ENCODE assay signal across 13 cellular contexts in genomic region chr18:8990276-8991031, GRCh38.
DNase-seq lines count a peak whose midpoint lies in the region; ATAC-seq and TF ChIP-seq lines count a peak whose summit lies in the region.
"Had no signal": no experiment of that assay in that cellular context is flagged by ENCODE, and none has a peak within 500 bp of the region (broad histone marks: within the 10 kb centered on the region; RNA-seq: fewer than 3 reads in every experiment).

No MANE protein-coding gene starts in this region.

- ATAC-seq in heart left ventricle (peak; percentile 44 to 80 (median 68)), psoas muscle (peak; percentile 98 to 99 (median 98)), HG03354 (IDR thresholded peaks at IDR 0.05; ENCODE audit: poor library complexity, severe bottlenecking, unreplicated experiment) (no peak), GM18519 (IDR thresholded peaks at IDR 0.05; ENCODE audit: low FRiP score, unreplicated experiment) (no peak)

- H3K27ac Mint-ChIP-seq in CD4-positive, alpha-beta memory T cell, result peak overlapping the region in 1 of 7 donors; percentile 14
- H3K27ac Mint-ChIP-seq: nephron had no signal

- no peaks in the 10 kb centered on the region for H3K36me3 ChIP-seq in heart left ventricle
- H3K36me3 ChIP-seq in psoas muscle (ENCODE audit: insufficient read depth in 1 of 2, low read depth in 1 of 2), result no peaks in the 10 kb centered on the region
- H3K36me3 ChIP-seq in CD4-positive, alpha-beta memory T cell (ENCODE audit: insufficient read depth, low read length), result no peaks in the 10 kb centered on the region
- H3K36me3 ChIP-seq: BLaER1 treated with 17β-estradiol and CSF1 and Interleukin-3, amounts not matched to agents 10 nM and 100 nM; vagina had no signal

- TF ChIP-seq POLR2A in heart left ventricle (IDR thresholded peaks at IDR 0.05), result no peak

- no peaks in the 10 kb centered on the region for H3K9me3 Mint-ChIP-seq in CD4-positive, alpha-beta memory T cell
- H3K9me3 Mint-ChIP-seq: nephron had no signal

- intact Hi-C loops in heart left ventricle (cut with DNase I) (loop anchor here in 2 of 10 donors (10.0 kb wide), 1 partner anchor 64 kb away; no protein-coding TSS in a partner anchor), psoas muscle (cut with DNase I) (no loop called here)
- intact Hi-C loops in CD4-positive, alpha-beta memory T cell (cut with micrococcal nuclease), result no loop called here

- POLR2A ChIA-PET in CD4-positive, alpha-beta memory T cell (lab: Charles Lee; ENCODE audit: partially characterized antibody), result no interaction called here

- CTCF ChIA-PET in CD4-positive, alpha-beta memory T cell (lab: Charles Lee; ENCODE audit: partially characterized antibody), result interaction anchor here (1.1 to 1.4 kb wide), 2 partner anchors 9 to 298 kb away, joined by 3 read pairs; no protein-coding TSS in a partner anchor

- H3K4me1 ChIP-seq in heart left ventricle, result peaks cover 0 to 10% (median 0%) of the 10 kb centered on the region in 12 donors
- peaks cover 12% of the 10 kb centered on the region for H3K4me1 ChIP-seq in psoas muscle
- no peaks in the 10 kb centered on the region for H3K4me1 ChIP-seq in CD4-positive, alpha-beta memory T cell (ENCODE audit: insufficient read depth, low read length)

- H3K36me3 Mint-ChIP-seq in CD4-positive, alpha-beta memory T cell, result no peaks in the 10 kb centered on the region

- H3K27me3 ChIP-seq in heart left ventricle (no peaks in the 10 kb centered on the region), psoas muscle (ENCODE audit: insufficient read depth in 3 of 3, low read length in 2 of 3) (no peaks in the 10 kb centered on the region)
- H3K27me3 ChIP-seq in CD4-positive, alpha-beta memory T cell (ENCODE audit: insufficient read depth, low read length), result no peaks in the 10 kb centered on the region
- H3K27me3 ChIP-seq: BLaER1 treated with 17β-estradiol and CSF1 and Interleukin-3, amounts not matched to agents 10 nM and 100 nM; vagina had no signal

- TF ChIP-seq CTCF in heart left ventricle (IDR thresholded peaks at IDR 0.05) (no peak), psoas muscle (IDR thresholded peaks at IDR 0.05) (no peak)

- H3K4me3 ChIP-seq in heart left ventricle (no peak overlapping the region), psoas muscle (no peak overlapping the region)
- H3K4me3 ChIP-seq in CD4-positive, alpha-beta memory T cell (ENCODE audit: low read length in 2 of 2), result no peak overlapping the region
- H3K4me3 ChIP-seq: BLaER1 treated with 17β-estradiol and CSF1 and Interleukin-3, amounts not matched to agents 10 nM and 100 nM; vagina had no signal

- WGBS in heart left ventricle, 4 donors, result 61 to 81% (median 72%) methylated on average over 23 to 27 of the region's 27 CpGs
- 18 to 31% (median 20%) methylated on average over 27 of the region's 27 CpGs for WGBS in psoas muscle, 3 donors

- H3K4me3 Mint-ChIP-seq in CD4-positive, alpha-beta memory T cell, result peak overlapping the region in 1 of 8 donors; percentile 11
- H3K4me3 Mint-ChIP-seq: nephron had no signal

- no peaks in the 10 kb centered on the region for H3K4me1 Mint-ChIP-seq in CD4-positive, alpha-beta memory T cell

- H3K27me3 Mint-ChIP-seq in CD4-positive, alpha-beta memory T cell, result peaks cover 11 to 20% of the 10 kb centered on the region in 2 donors

- H3K27ac ChIP-seq in heart left ventricle (peak overlapping the region in 1 of 12 donors; percentile 30), psoas muscle (peak overlapping the region; percentile 72)
- no peak overlapping the region for H3K27ac ChIP-seq in CD4-positive, alpha-beta memory T cell (ENCODE audit: low read depth, low read length)
- H3K27ac ChIP-seq: BLaER1 treated with 17β-estradiol and CSF1 and Interleukin-3, amounts not matched to agents 10 nM and 100 nM; vagina had no signal

- DNase-seq in AG20443 (ENCODE audit: low spot score) (peak; percentile 66), RPMI7951 (ENCODE audit: low read depth) (peak; percentile 75), heart left ventricle (peak; percentile 24 to 74 (median 35)), psoas muscle (peak; percentile 80 to 91), ecto neural progenitor cell (ENCODE audit: low spot score) (no peak)
- no peak for DNase-seq in CD4-positive, alpha-beta memory T cell
- DNase-seq: activated naive CD4-positive, alpha-beta T cell; T-helper 2 cell had no signal

- H3K9me3 ChIP-seq in heart left ventricle, result no peaks in the 10 kb centered on the region
- H3K9me3 ChIP-seq in psoas muscle, result no peaks in the 10 kb centered on the region
- no peaks in the 10 kb centered on the region for H3K9me3 ChIP-seq in CD4-positive, alpha-beta memory T cell (ENCODE audit: control insufficient read depth in 1 of 2, low read length in 2 of 2)
- H3K9me3 ChIP-seq: BLaER1 treated with 17β-estradiol and CSF1 and Interleukin-3, amounts not matched to agents 10 nM and 100 nM; vagina had no signal

Comparison
In these comparisons a context has a peak if more than half of its experiments do, and no peak if none do; other contexts are left out.
1. DNase-seq: peak in AG20443 (single experiment), RPMI7951 (single experiment), heart left ventricle (5 of 5) and psoas muscle (2 of 2); none in CD4-positive, alpha-beta memory T cell (0 of 5) and ecto neural progenitor cell (single experiment).
2. ATAC-seq: peak in heart left ventricle (4 of 4) and psoas muscle (4 of 4); none in HG03354 (single experiment) and GM18519 (single experiment).